Comparison of ENCODE assay signal across 8 cellular contexts in genomic region chr15:65270811-65271545, GRCh38. TPM values are rescaled to one million over a fixed set of nuclear protein-coding genes. Genes with fewer than 3 reads are reported as not detected.
DNase-seq lines count a peak whose midpoint lies in the region; FAIRE-seq and TF ChIP-seq lines count a peak whose summit lies in the region.
"Not testable (repeated sequence)": the region's sequence is repeated elsewhere in the genome, so short reads cannot be mapped to it uniquely, and the experiment has no call there.

No MANE protein-coding gene starts in this region.

- not testable (repeated sequence) for H3K4me3 Mint-ChIP-seq in glutamatergic neuron (ENCODE audit: unreplicated experiment)

- not testable (repeated sequence) for H3K27ac ChIP-seq in spleen

- not testable (repeated sequence) for FAIRE-seq in H54 (lab: Jason Lieb, UNC)

- H3K4me1 ChIP-seq in spleen: peaks cover 0 to 20% (median 2%) of the 10 kb centered on the region in 6 donors

- H3K27me3 Mint-ChIP-seq in glutamatergic neuron (ENCODE audit: unreplicated experiment): not testable (repeated sequence)

- WGBS in spleen, 5 donors: 55 to 73% (median 58%) methylated on average over 10 to 15 of the region's 15 CpGs

- not testable (repeated sequence) for H3K9me3 ChIP-seq in spleen

- H3K27ac Mint-ChIP-seq in glutamatergic neuron (ENCODE audit: unreplicated experiment): not testable (repeated sequence)

- TF ChIP-seq CTCF in glutamatergic neuron (IDR thresholded peaks at IDR 0.05; ENCODE audit: partially characterized antibody, unreplicated experiment) (peak; percentile 59), spleen (IDR thresholded peaks at IDR 0.05 in 8 of 11, conservative IDR thresholded peaks at IDR 0.05 in 3 of 11) (peak in 9 of 11 experiments; percentile 14 to 66 (median 49))

- H3K36me3 Mint-ChIP-seq in glutamatergic neuron (ENCODE audit: unreplicated experiment): not testable (repeated sequence)

- TF ChIP-seq POLR2A in H54 (IDR thresholded peaks at IDR 0.05; ENCODE audit: low read depth, low read length); spleen (IDR thresholded peaks at IDR 0.05): not testable (repeated sequence)

- H3K9me3 Mint-ChIP-seq in glutamatergic neuron (ENCODE audit: unreplicated experiment): not testable (repeated sequence)

- DNase-seq in CD1c-positive myeloid dendritic cell (ENCODE audit: extremely low spot score) (peak; percentile 36), H54 (ENCODE audit: insufficient read length, low spot score) (peak; percentile 23), NCI-H2171 treated with DMSO at 0.1 percent for 48 hours (lab: John Stamatoyannopoulos, UW) (peak; percentile 66), SW480 (ENCODE audit: low spot score) (peak; percentile 50), brain pericyte (ENCODE audit: low read depth, low spot score) (peak; percentile 34), glutamatergic neuron (peak; percentile 37), middle frontal gyrus (ENCODE audit: extremely low spot score, low spot score) (peak; percentile 53)
- not testable (repeated sequence) for DNase-seq in spleen

- not testable (repeated sequence) for H3K4me1 Mint-ChIP-seq in glutamatergic neuron (ENCODE audit: low read depth, unreplicated experiment)

- H3K4me3 ChIP-seq in spleen: not testable (repeated sequence)

- H3K27me3 ChIP-seq in spleen (replicated peaks in 1 of 7): not testable (repeated sequence)

- intact Hi-C loops in spleen (cut with DNase I; ENCODE audit: low total_unique reads): loop anchor here (10.0 kb wide), 1 partner anchor 216 kb away; no protein-coding TSS in a partner anchor

- peaks cover 0 to 39% (median 17%) of the 10 kb centered on the region in 6 donors for H3K36me3 ChIP-seq in spleen

RNA-seq across cellular contexts. Expression of gene PARP16, which starts 15.7 kb away (rescaled TPM):
- total RNA-seq in glutamatergic neuron (ENCODE audit: unreplicated experiment) (6.8 TPM), spleen (10 to 100 TPM in 4 of 7 donors, 1 to 10 TPM in 3; 8.7 to 11.3 (median 10.2) TPM)
- polyA plus RNA-seq in spleen: 1 to 10 TPM; 6.4 to 7.9 (median 6.7) TPM

RNA-seq across cellular contexts. Expression of gene RNU5A-1, which starts 24.9 kb away (rescaled TPM):
- total RNA-seq in glutamatergic neuron (ENCODE audit: unreplicated experiment) (not detected), spleen (not detected)
- not detected for polyA plus RNA-seq in spleen

RNA-seq across cellular contexts. Expression of gene RNU5B-1, which starts 33.5 kb away (rescaled TPM):
- not detected for total RNA-seq in glutamatergic neuron (ENCODE audit: unreplicated experiment)
- 10 to 100 TPM in 4 of 7 donors, not detected in 3; 24.2 to 62.3 (median 32.6) TPM for total RNA-seq in spleen
- polyA plus RNA-seq in spleen: not detected

RNA-seq across cellular contexts. Expression of gene CILP, which starts 59.7 kb away (rescaled TPM):
- 0.12 TPM for total RNA-seq in glutamatergic neuron (ENCODE audit: unreplicated experiment)
- total RNA-seq in spleen: under 1 TPM; 0.19 to 0.85 (median 0.34) TPM
- 1 to 10 TPM in 1 of 3 donors, under 1 TPM in 2; 0.41 to 3.1 (median 0.45) TPM for polyA plus RNA-seq in spleen
